Comparison of ENCODE assay signal across 8 cellular contexts in the genomic region with DNA sequence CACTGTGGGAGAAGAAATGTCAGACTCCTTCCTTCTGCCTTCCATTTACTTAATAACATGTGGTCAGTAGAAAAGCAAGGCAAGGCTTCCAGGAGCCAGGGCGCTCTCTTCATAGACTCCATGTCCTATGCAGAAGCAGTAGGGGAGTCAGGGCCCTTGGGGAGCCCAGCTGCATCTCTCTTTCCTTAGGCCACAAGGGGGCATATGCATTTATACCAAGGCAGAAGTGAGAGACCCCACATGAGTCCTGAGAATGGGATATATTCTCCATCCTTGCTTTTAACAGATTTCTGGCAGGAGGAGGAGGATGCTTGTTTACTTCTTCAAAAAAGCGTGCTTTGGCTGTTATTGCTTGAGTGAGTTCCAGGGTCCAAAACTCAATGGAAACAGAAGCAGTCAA.
DNase-seq lines count a peak whose midpoint lies in the region; ATAC-seq and TF ChIP-seq lines count a peak whose summit lies in the region.

No MANE protein-coding gene starts in this region.

- H3K4me3 ChIP-seq in WERI-Rb-1 (ENCODE audit: low read depth, low read length) (no peak overlapping the region), foreskin fibroblast (ENCODE audit: low read depth in 1 of 2, low read length in 2 of 2) (no peak overlapping the region)

- TF ChIP-seq CTCF in WERI-Rb-1 (IDR thresholded peaks at IDR 0.05; ENCODE audit: low read depth, low read length) (peak; percentile 63), foreskin fibroblast (IDR thresholded peaks at IDR 0.05; ENCODE audit: low read depth, low read length) (peak; percentile 17)

- no peak overlapping the region for H3K27ac ChIP-seq in WERI-Rb-1

- no peaks in the 10 kb centered on the region for H3K9me3 ChIP-seq in WERI-Rb-1 (ENCODE audit: severe bottlenecking)

- no peaks in the 10 kb centered on the region for H3K36me3 ChIP-seq in WERI-Rb-1

- DNase-seq in NCI-H2171 treated with DMSO at 0.1 percent for 48 hours (lab: John Stamatoyannopoulos, UW), result peak; percentile 6
- no peak for DNase-seq in NCI-H2171 (lab: John Stamatoyannopoulos, UW)
- peak; percentile 49 for DNase-seq in WERI-Rb-1
- no peak for DNase-seq in foreskin fibroblast
- peak; percentile 30 for DNase-seq in retina
- DNase-seq in AG20443 (ENCODE audit: low spot score), result no peak
- DNase-seq in epidermal melanocyte (ENCODE audit: insufficient read length, low spot score), result no peak

- peak; percentile 78 for ATAC-seq in HG02885 (IDR thresholded peaks at IDR 0.05; ENCODE audit: poor library complexity, unreplicated experiment)

- H3K27me3 ChIP-seq in WERI-Rb-1 (ENCODE audit: insufficient read depth, low read depth, severe bottlenecking), result no peaks in the 10 kb centered on the region

Comparison
In these comparisons a context has a peak if more than half of its experiments do, and no peak if none do; other contexts are left out.
1. DNase-seq: peak in NCI-H2171 treated with DMSO at 0.1 percent for 48 hours (single experiment), WERI-Rb-1 (single experiment) and retina (single experiment); none in NCI-H2171 (single experiment), foreskin fibroblast (0 of 2), AG20443 (single experiment) and epidermal melanocyte (single experiment).